Comparison of ENCODE assay signal across 19 cellular contexts in the genomic region with DNA sequence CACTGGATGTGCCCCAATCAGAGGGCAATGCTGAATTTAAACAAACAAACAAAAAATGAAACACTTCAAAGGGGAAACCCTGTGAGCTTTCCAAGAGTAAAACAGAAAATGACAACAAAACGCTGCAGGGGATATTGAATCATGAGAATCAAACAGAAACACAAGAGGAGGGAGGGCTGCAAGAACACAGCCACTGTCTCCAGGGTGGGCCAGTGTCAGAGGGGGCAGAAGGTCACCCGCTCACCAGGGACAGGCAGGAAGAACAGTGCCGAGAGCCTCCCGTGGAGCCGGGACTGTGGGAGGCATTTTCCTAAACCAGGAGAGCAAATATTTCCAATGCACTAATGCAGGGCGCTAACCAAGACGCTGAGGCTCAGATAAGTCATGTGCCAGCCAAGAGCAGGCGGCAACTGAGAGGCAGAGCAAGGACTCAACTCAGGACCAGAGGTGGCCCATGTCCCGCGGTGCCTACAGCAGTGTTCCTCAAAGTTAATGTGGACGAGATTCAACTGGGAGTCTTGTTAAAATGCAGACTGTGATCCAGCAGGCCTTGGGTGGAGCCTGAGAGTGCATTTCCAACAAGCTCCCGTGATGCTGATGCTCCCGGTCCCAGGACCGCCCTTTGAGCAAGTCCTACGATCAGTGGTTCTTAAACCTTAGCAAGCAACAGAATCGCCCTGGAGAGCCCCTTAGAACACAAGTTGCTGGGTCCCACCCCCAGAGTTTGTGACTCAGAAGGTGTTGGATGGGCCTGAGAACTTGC.
DNase-seq lines count a peak whose midpoint lies in the region; ATAC-seq and TF ChIP-seq lines count a peak whose summit lies in the region.
"Had no signal": no experiment of that assay in that cellular context is flagged by ENCODE, and none has a peak within 500 bp of the region (broad histone marks: within the 10 kb centered on the region; RNA-seq: fewer than 3 reads in every experiment).

No MANE protein-coding gene starts in this region.

- CTCF ChIA-PET in SK-N-SH (lab: Yijun Ruan, JAX): no interaction called here

- H3K4me1 Mint-ChIP-seq in endodermal cell: peaks cover 9% of the 10 kb centered on the region
- H3K4me1 Mint-ChIP-seq in nephron progenitor cell: peaks cover 59% of the 10 kb centered on the region
- H3K4me1 Mint-ChIP-seq: central memory CD8-positive, alpha-beta T cell; naive thymus-derived CD8-positive, alpha-beta T cell had no signal

- no peak overlapping the region for H2AFZ ChIP-seq in SK-N-SH (ENCODE audit: low read depth)

- no peak for TF ChIP-seq RAD21 in SK-N-SH (IDR thresholded peaks at IDR 0.05; ENCODE audit: low read length)

- POLR2A ChIA-PET in SK-N-SH (lab: Yijun Ruan, JAX): no interaction called here

- intact Hi-C loops in tibial artery (cut with DNase I; ENCODE audit: low total_unique reads): loop anchor here (10.0 kb wide), 1 partner anchor 191 kb away; no protein-coding TSS in a partner anchor

- WGBS in SK-N-SH (ENCODE audit: low lambda C conversion rate): 94% methylated on average over 9 of the region's 16 CpGs
- 92 to 93% methylated on average over 12 to 16 of the region's 16 CpGs for WGBS in endodermal cell (ENCODE audit: insufficient coverage in 1 of 2, insufficient read length in 1 of 2), 2 experiments

- TF ChIP-seq CTCF in SK-N-SH (IDR thresholded peaks at IDR 0.05) (no peak), endodermal cell (conservative IDR thresholded peaks at IDR 0.05) (no peak), nephron progenitor cell (IDR thresholded peaks at IDR 0.05) (no peak), tibial artery (IDR thresholded peaks at IDR 0.05) (no peak)

- H3K9me2 ChIP-seq in SK-N-SH: no peaks in the 10 kb centered on the region

- H3K27ac ChIP-seq in SK-N-SH (ENCODE audit: low read depth in 2 of 2, low read length in 1 of 2): peak overlapping the region in 1 of 2 experiments; percentile 85; a peak in 2 of 4 replicates
- H3K27ac ChIP-seq in endodermal cell (ENCODE audit: low read depth, low read length): peak overlapping the region; percentile 8
- peak overlapping the region; percentile 78 for H3K27ac ChIP-seq in tibial artery
- H3K27ac ChIP-seq: 22Rv1, left lung had no signal

- H3K27me3 ChIP-seq in SK-N-SH (ENCODE audit: insufficient read depth): no peaks in the 10 kb centered on the region
- H3K27me3 ChIP-seq in endodermal cell (ENCODE audit: control insufficient read depth, insufficient read depth, low read length, poor library complexity, severe bottlenecking): no peaks in the 10 kb centered on the region
- H3K27me3 ChIP-seq in tibial artery: no peaks in the 10 kb centered on the region
- H3K27me3 ChIP-seq: left lung had no signal

- no peaks in the 10 kb centered on the region for H3K9me3 ChIP-seq in SK-N-SH
- no peaks in the 10 kb centered on the region for H3K9me3 ChIP-seq in endodermal cell (ENCODE audit: control insufficient read depth, low read length)
- H3K9me3 ChIP-seq in tibial artery: no peaks in the 10 kb centered on the region
- H3K9me3 ChIP-seq: left lung had no signal

- H3K27ac Mint-ChIP-seq in endodermal cell: peak overlapping the region; percentile 70
- H3K27ac Mint-ChIP-seq in nephron progenitor cell: peak overlapping the region; percentile 96
- H3K27ac Mint-ChIP-seq: activated naive CD4-positive, alpha-beta T cell treated with anti-CD3 and anti-CD28 coated beads, Interleukin-2, amount 50 U/mL, for 72 hours; naive thymus-derived CD8-positive, alpha-beta T cell; T-helper 1 cell treated with Interleukin-12 subunit alpha and Interleukin-12 subunit beta and Interleukin-4 antibody, amounts not matched to agents 30 μg/mL and 1 μg/mL, for 36 hours had no signal

- H3K4me1 ChIP-seq in SK-N-SH (ENCODE audit: control insufficient read depth in 1 of 2, insufficient read depth in 2 of 2, low read depth in 1 of 2, low read length in 1 of 2) (peaks cover 7 to 8% of the 10 kb centered on the region in 2 experiments; a peak in 3 of 4 replicates), endodermal cell (ENCODE audit: control insufficient read depth, insufficient read depth, low read length) (no peaks in the 10 kb centered on the region), tibial artery (peaks cover 0 to 48% (median 26%) of the 10 kb centered on the region in 4 donors)
- H3K4me1 ChIP-seq: left lung had no signal

- no peaks in the 10 kb centered on the region for H3K36me3 ChIP-seq in SK-N-SH (replicated peaks in 1 of 2; ENCODE audit: control insufficient read depth in 1 of 2, insufficient read depth in 2 of 2, low read length in 1 of 2)
- no peaks in the 10 kb centered on the region for H3K36me3 ChIP-seq in endodermal cell (ENCODE audit: control insufficient read depth, insufficient read depth, low read length)
- no peaks in the 10 kb centered on the region for H3K36me3 ChIP-seq in tibial artery
- H3K36me3 ChIP-seq: left lung had no signal

- ATAC-seq in SK-N-SH treated with all-trans-retinoic acid at 6 μM for 48 hours: no peak
- ATAC-seq: activated naive CD4-positive, alpha-beta T cell treated with anti-CD3 and anti-CD28 coated beads, Interleukin-2, amount 50 U/mL, for 72 hours; naive thymus-derived CD8-positive, alpha-beta T cell had no signal

- H3K4me3 ChIP-seq in SK-N-SH (ENCODE audit: low read depth in 2 of 2, low read length in 1 of 2) (no peak overlapping the region), endodermal cell (ENCODE audit: low read length) (no peak overlapping the region), tibial artery (no peak overlapping the region)
- H3K4me3 ChIP-seq: left lung had no signal

- no peak for DNase-seq in SK-N-SH
- DNase-seq in endodermal cell: no peak
- DNase-seq in nephron progenitor cell: peak; percentile 39
- no peak for DNase-seq in tibial artery
- DNase-seq in activated gamma-delta T cell (lab: John Stamatoyannopoulos, UW): no peak
- no peak for DNase-seq in mucosa of gallbladder (ENCODE audit: low spot score)
- DNase-seq in stimulated activated naive CD4-positive, alpha-beta T cell (lab: John Stamatoyannopoulos, UW): no peak
- DNase-seq: DMS79 treated with DMSO at 0.1 percent for 48 hours; GOT3; left lung; naive thymus-derived CD8-positive, alpha-beta T cell; NCI-H1930; NCI-H524; stimulated activated naive CD4-positive, alpha-beta T cell treated with Interleukin-2 at 50 U/mL for 16 hours had no signal

- H3K79me2 ChIP-seq in SK-N-SH (ENCODE audit: insufficient read depth): no peaks in the 10 kb centered on the region; the same call in 1 of the 2 replicates

- H3K9ac ChIP-seq in SK-N-SH (peak overlapping the region; percentile 27; the same call in 1 of the 2 replicates), endodermal cell (ENCODE audit: extremely low read depth, low read length, poor library complexity, severe bottlenecking) (no peak overlapping the region)

- peak overlapping the region; percentile 59; the same call in 1 of the 2 replicates for H3K4me2 ChIP-seq in SK-N-SH

- H3K27me3 Mint-ChIP-seq in endodermal cell (ENCODE audit: insufficient read depth) (no peaks in the 10 kb centered on the region), nephron progenitor cell (ENCODE audit: low read depth, poor library complexity) (peaks cover 1% of the 10 kb centered on the region)
- H3K27me3 Mint-ChIP-seq: central memory CD8-positive, alpha-beta T cell had no signal

- peaks cover 11% of the 10 kb centered on the region for H3F3A ChIP-seq in SK-N-SH (replicated peaks; ENCODE audit: insufficient read depth)

- H3K36me3 Mint-ChIP-seq in endodermal cell (ENCODE audit: low read depth) (peaks cover 9% of the 10 kb centered on the region), nephron progenitor cell (ENCODE audit: low read depth) (no peaks in the 10 kb centered on the region)
- H3K36me3 Mint-ChIP-seq: activated naive CD4-positive, alpha-beta T cell treated with anti-CD3 and anti-CD28 coated beads, Interleukin-2, amount 50 U/mL, for 72 hours; naive thymus-derived CD8-positive, alpha-beta T cell had no signal

- H3K4me3 Mint-ChIP-seq in endodermal cell (no peak overlapping the region), nephron progenitor cell (no peak overlapping the region)
- H3K4me3 Mint-ChIP-seq: central memory CD8-positive, alpha-beta T cell; naive thymus-derived CD8-positive, alpha-beta T cell; T-helper 1 cell treated with Interleukin-12 subunit alpha and Interleukin-12 subunit beta and Interleukin-4 antibody, amounts not matched to agents 30 μg/mL and 1 μg/mL, for 36 hours had no signal

- H4K20me1 ChIP-seq in SK-N-SH (ENCODE audit: insufficient read depth): no peaks in the 10 kb centered on the region

- H3K9me3 Mint-ChIP-seq in endodermal cell (no peaks in the 10 kb centered on the region), nephron progenitor cell (no peaks in the 10 kb centered on the region)
- H3K9me3 Mint-ChIP-seq: activated naive CD4-positive, alpha-beta T cell treated with anti-CD3 and anti-CD28 coated beads, Interleukin-2, amount 50 U/mL, for 72 hours; naive thymus-derived CD8-positive, alpha-beta T cell; T-helper 1 cell treated with Interleukin-12 subunit alpha and Interleukin-12 subunit beta and Interleukin-4 antibody, amounts not matched to agents 30 μg/mL and 1 μg/mL, for 36 hours had no signal

- TF ChIP-seq EP300 in SK-N-SH (IDR thresholded peaks at IDR 0.05; ENCODE audit: borderline replicate concordance in 1 of 2, low read depth in 1 of 2, low read length in 1 of 2): no peak

TF ChIP-seq in SK-N-SH, 30 proteins besides CTCF, POLR2A, EP300 and RAD21 (continues in another document):
- TF ChIP-seq, protein P1, sequence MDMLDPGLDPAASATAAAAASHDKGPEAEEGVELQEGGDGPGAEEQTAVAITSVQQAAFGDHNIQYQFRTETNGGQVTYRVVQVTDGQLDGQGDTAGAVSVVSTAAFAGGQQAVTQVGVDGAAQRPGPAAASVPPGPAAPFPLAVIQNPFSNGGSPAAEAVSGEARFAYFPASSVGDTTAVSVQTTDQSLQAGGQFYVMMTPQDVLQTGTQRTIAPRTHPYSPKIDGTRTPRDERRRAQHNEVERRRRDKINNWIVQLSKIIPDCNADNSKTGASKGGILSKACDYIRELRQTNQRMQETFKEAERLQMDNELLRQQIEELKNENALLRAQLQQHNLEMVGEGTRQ (IDR thresholded peaks at IDR 0.05; ENCODE audit: borderline replicate concordance, low read depth, low read length): no peak
- TF ChIP-seq NFIC (IDR thresholded peaks at IDR 0.05; ENCODE audit: borderline replicate concordance): no peak
- TF ChIP-seq RFX5 (IDR thresholded peaks at IDR 0.05; ENCODE audit: low read length): no peak
- no peak for TF ChIP-seq JUND (IDR thresholded peaks at IDR 0.05)

TF ChIP-seq in SK-N-SH treated with all-trans-retinoic acid at 6 μM for 48 hours, 23 proteins besides CTCF, POLR2A, EP300 and RAD21 (continues in another document):
- TF ChIP-seq GLIS3 (CRISPR knock-in tag; IDR thresholded peaks at IDR 0.05) (no peak), ZNF70 (CRISPR knock-in tag; IDR thresholded peaks at IDR 0.05) (no peak)
